Comparison of ENCODE assay signal across 24 cellular contexts in genomic region chr3:95215437-95215836, GRCh38.
DNase-seq lines count a peak whose midpoint lies in the region; TF ChIP-seq lines count a peak whose summit lies in the region.
"Had no signal": no experiment of that assay in that cellular context is flagged by ENCODE, and none has a peak within 500 bp of the region (broad histone marks: within the 10 kb centered on the region; RNA-seq: fewer than 3 reads in every experiment).

No MANE protein-coding gene starts in this region.

- H3K36me3 Mint-ChIP-seq in endodermal cell (ENCODE audit: low read depth) (peaks cover 15% of the 10 kb centered on the region), progenitor cell of endocrine pancreas (ENCODE audit: insufficient read depth) (peaks cover 6% of the 10 kb centered on the region)
- H3K36me3 Mint-ChIP-seq: CD14-positive monocyte; CD4-positive, alpha-beta memory T cell; CD4-positive, CD25-positive, alpha-beta regulatory T cell; CD8-positive, alpha-beta memory T cell had no signal

- WGBS in endodermal cell (ENCODE audit: insufficient coverage in 1 of 2, insufficient read length in 1 of 2), 2 experiments = 88 to 100% methylated on average over 1 of the region's 1 CpG

- H3K27me3 Mint-ChIP-seq in endodermal cell (ENCODE audit: insufficient read depth) (no peaks in the 10 kb centered on the region), progenitor cell of endocrine pancreas (no peaks in the 10 kb centered on the region)
- H3K27me3 Mint-ChIP-seq: CD4-positive, alpha-beta memory T cell; CD4-positive, CD25-positive, alpha-beta regulatory T cell; CD8-positive, alpha-beta memory T cell had no signal

- no peak overlapping the region for H3K27ac ChIP-seq in endodermal cell (ENCODE audit: low read depth, low read length)
- H3K27ac ChIP-seq: BLaER1 had no signal

- H3K4me1 Mint-ChIP-seq in endodermal cell (no peaks in the 10 kb centered on the region), progenitor cell of endocrine pancreas (ENCODE audit: low read depth) (peaks cover 10% of the 10 kb centered on the region)
- H3K4me1 Mint-ChIP-seq: CD14-positive monocyte; CD4-positive, alpha-beta memory T cell; CD4-positive, CD25-positive, alpha-beta regulatory T cell; CD8-positive, alpha-beta memory T cell had no signal

- H3K9me3 Mint-ChIP-seq in endodermal cell = peaks cover 28% of the 10 kb centered on the region
- H3K9me3 Mint-ChIP-seq in progenitor cell of endocrine pancreas (ENCODE audit: low read depth) = peaks cover 13% of the 10 kb centered on the region

- H3K4me3 ChIP-seq in endodermal cell (ENCODE audit: low read length) = peak overlapping the region; percentile 45
- H3K4me3 ChIP-seq: BLaER1, GM12878 had no signal

- H3K27ac Mint-ChIP-seq in endodermal cell (no peak overlapping the region), progenitor cell of endocrine pancreas (no peak overlapping the region)
- H3K27ac Mint-ChIP-seq: CD14-positive monocyte; CD4-positive, alpha-beta memory T cell; CD4-positive, CD25-positive, alpha-beta regulatory T cell; CD8-positive, alpha-beta memory T cell had no signal

- no peaks in the 10 kb centered on the region for H3K36me3 ChIP-seq in endodermal cell (ENCODE audit: control insufficient read depth, insufficient read depth, low read length)
- H3K36me3 ChIP-seq: BE2C, BLaER1 had no signal

- no peak overlapping the region for H3K9ac ChIP-seq in endodermal cell (ENCODE audit: extremely low read depth, low read length, poor library complexity, severe bottlenecking)
- H3K9ac ChIP-seq: BLaER1 had no signal

- TF ChIP-seq CTCF in endodermal cell (conservative IDR thresholded peaks at IDR 0.05) (no peak), progenitor cell of endocrine pancreas (IDR thresholded peaks at IDR 0.05; ENCODE audit: unreplicated experiment) (no peak)

- H3K27me3 ChIP-seq in endodermal cell (ENCODE audit: control insufficient read depth, insufficient read depth, low read length, poor library complexity, severe bottlenecking) = no peaks in the 10 kb centered on the region
- H3K27me3 ChIP-seq: BE2C, BLaER1 had no signal

- H3K4me1 ChIP-seq in endodermal cell (ENCODE audit: control insufficient read depth, insufficient read depth, low read length) = no peaks in the 10 kb centered on the region
- H3K4me1 ChIP-seq: BLaER1 had no signal

- DNase-seq in endodermal cell (no peak), left kidney (ENCODE audit: low read depth, low spot score) (peak; percentile 15), renal cortical epithelial cell (ENCODE audit: low read depth) (peak; percentile 6), progenitor cell of endocrine pancreas (ENCODE audit: low spot score, unreplicated experiment) (no peak), NCI-H1436 (lab: John Stamatoyannopoulos, UW) (no peak), NCI-H748 treated with DMSO at 0.1 percent for 48 hours (lab: John Stamatoyannopoulos, UW) (no peak)
- DNase-seq: 8988T; ACHN; BE2C; C1 segment of cervical spinal cord; CD4-positive, alpha-beta memory T cell; CD4-positive, CD25-positive, alpha-beta regulatory T cell; CD8-positive, alpha-beta memory T cell; COR-L47; DMS 273 treated with DMSO at 0.1 percent for 48 hours; DMS153; DMS53; DMS79; DND-41; EL; GDM1 had no signal

- peaks cover 38% of the 10 kb centered on the region for H3K9me3 ChIP-seq in endodermal cell (ENCODE audit: control insufficient read depth, low read length)
- H3K9me3 ChIP-seq: BE2C had no signal

- no peak overlapping the region for H3K4me3 Mint-ChIP-seq in endodermal cell
- no peak overlapping the region for H3K4me3 Mint-ChIP-seq in progenitor cell of endocrine pancreas (ENCODE audit: low read depth)
- H3K4me3 Mint-ChIP-seq: CD14-positive monocyte; CD4-positive, alpha-beta memory T cell; CD4-positive, CD25-positive, alpha-beta regulatory T cell; CD8-positive, alpha-beta memory T cell had no signal

Comparison
In these comparisons a context has a peak if more than half of its experiments do, and no peak if none do; other contexts are left out.
1. DNase-seq: peak in left kidney (single experiment) and renal cortical epithelial cell (single experiment); none in endodermal cell (single experiment), progenitor cell of endocrine pancreas (single experiment), NCI-H1436 (single experiment) and NCI-H748 treated with DMSO at 0.1 percent for 48 hours (single experiment).